In the genomic region with DNA sequence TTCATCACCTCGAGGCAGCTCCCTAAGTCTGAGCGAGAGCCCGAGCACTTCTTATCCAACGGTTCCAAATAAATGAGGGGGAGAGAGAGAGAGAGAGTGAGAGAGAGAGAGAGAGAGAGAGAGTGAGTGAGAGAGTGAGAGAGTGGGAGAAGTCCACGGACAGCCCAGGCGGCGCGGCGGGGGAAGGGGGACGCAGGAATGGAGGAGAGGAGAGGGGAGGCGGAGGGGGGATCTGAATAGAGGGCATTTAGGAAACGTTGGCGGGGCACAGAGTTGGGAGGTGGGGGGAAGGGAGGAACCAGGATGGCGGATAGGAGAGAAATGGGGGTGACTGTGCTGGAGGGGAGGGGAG, we compare ENCODE assay signal across 8 cellular contexts. TPM values are rescaled to one million over a fixed set of nuclear protein-coding genes. Genes with fewer than 3 reads are reported as not detected.
DNase-seq lines count a peak whose midpoint lies in the region; ATAC-seq and TF ChIP-seq lines count a peak whose summit lies in the region.

No MANE protein-coding gene starts in this region.

- ATAC-seq in activated naive CD4-positive, alpha-beta T cell treated with anti-CD3 and anti-CD28 coated beads, Interleukin-2, amount 50 U/mL, for 72 hours, result no peak
- ATAC-seq in T-cell (replicated peaks in 1 of 4) (no peak), GM18858 (IDR thresholded peaks at IDR 0.05; ENCODE audit: unreplicated experiment) (no peak), GM21576 (IDR thresholded peaks at IDR 0.05; ENCODE audit: unreplicated experiment) (no peak), GM19395 (IDR thresholded peaks at IDR 0.05; ENCODE audit: unreplicated experiment) (no peak)

- CTCF ChIA-PET in activated naive CD4-positive, alpha-beta T cell treated with anti-CD3 and anti-CD28 coated beads for 36 hours (lab: Charles Lee), result interaction anchor here (0.6 to 1.5 kb wide), 8 partner anchors 9 to 1101 kb away, joined by 3 to 5 read pairs (median 4); no protein-coding TSS in a partner anchor
- CTCF ChIA-PET in T-cell (lab: Charles Lee), result interaction anchor here (0.7 to 1.7 kb wide), 2 partner anchors 667 to 1098 kb away, joined by 5 to 8 read pairs; no protein-coding TSS in a partner anchor

- no peaks in the 10 kb centered on the region for H3K27me3 ChIP-seq in prostate gland (replicated peaks; ENCODE audit: insufficient read depth)

- POLR2A ChIA-PET in T-cell (lab: Charles Lee), result interaction anchor here in 1 of 2 donors (0.5 kb wide), 1 partner anchor 1810 kb away, joined by 4 read pairs; no protein-coding TSS in a partner anchor

- H3K27me3 Mint-ChIP-seq in activated naive CD4-positive, alpha-beta T cell treated with anti-CD3 and anti-CD28 coated beads for 36 hours (ENCODE audit: low read depth), result peaks cover 42% of the 10 kb centered on the region
- H3K27me3 Mint-ChIP-seq in T-cell (peaks cover 23 to 42% of the 10 kb centered on the region in 2 donors), glutamatergic neuron (ENCODE audit: unreplicated experiment) (peaks cover 36% of the 10 kb centered on the region)

- no peak overlapping the region for H3K27ac Mint-ChIP-seq in activated naive CD4-positive, alpha-beta T cell treated with anti-CD3 and anti-CD28 coated beads for 36 hours
- H3K27ac Mint-ChIP-seq in activated naive CD4-positive, alpha-beta T cell treated with anti-CD3 and anti-CD28 coated beads, Interleukin-2, amount 50 U/mL, for 72 hours, result no peak overlapping the region
- H3K27ac Mint-ChIP-seq in T-cell (no peak overlapping the region), glutamatergic neuron (ENCODE audit: unreplicated experiment) (peak overlapping the region; percentile 95)

- 1% methylated on average over 14 of the region's 14 CpGs for WGBS in prostate gland

- H3K9me3 ChIP-seq in prostate gland, result no peaks in the 10 kb centered on the region

- H3K4me1 Mint-ChIP-seq in activated naive CD4-positive, alpha-beta T cell treated with anti-CD3 and anti-CD28 coated beads for 36 hours (ENCODE audit: low read depth), result peaks cover 14% of the 10 kb centered on the region
- H3K4me1 Mint-ChIP-seq in T-cell, result peaks cover 13 to 18% (median 14%) of the 10 kb centered on the region in 3 donors
- H3K4me1 Mint-ChIP-seq in glutamatergic neuron (ENCODE audit: low read depth, unreplicated experiment), result peaks cover 12% of the 10 kb centered on the region

- TF ChIP-seq CTCF in glutamatergic neuron (IDR thresholded peaks at IDR 0.05; ENCODE audit: partially characterized antibody, unreplicated experiment), result no peak
- TF ChIP-seq CTCF in prostate gland (IDR thresholded peaks at IDR 0.05), result peak in 1 of 4 experiments; percentile 22

- H3K27ac ChIP-seq in prostate gland, result peak overlapping the region; percentile 46 to 89

- no peaks in the 10 kb centered on the region for H3K36me3 ChIP-seq in prostate gland

- no peak for TF ChIP-seq POLR2A in prostate gland (IDR thresholded peaks at IDR 0.05)

- intact Hi-C loops in activated naive CD4-positive, alpha-beta T cell treated with anti-CD3 and anti-CD28 coated beads for 36 hours (cut with micrococcal nuclease), result loop anchor here (1.0 to 2.0 kb wide), 4 partner anchors 1065 to 1481 kb away; no protein-coding TSS in a partner anchor
- intact Hi-C loops in prostate gland (cut with DNase I), result loop anchor here (2.0 kb wide), 1 partner anchor 1090 kb away; no protein-coding TSS in a partner anchor

- H3K9me3 Mint-ChIP-seq in activated naive CD4-positive, alpha-beta T cell treated with anti-CD3 and anti-CD28 coated beads for 36 hours, result no peaks in the 10 kb centered on the region
- no peaks in the 10 kb centered on the region for H3K9me3 Mint-ChIP-seq in activated naive CD4-positive, alpha-beta T cell treated with anti-CD3 and anti-CD28 coated beads, Interleukin-2, amount 50 U/mL, for 72 hours
- H3K9me3 Mint-ChIP-seq in T-cell, result no peaks in the 10 kb centered on the region
- H3K9me3 Mint-ChIP-seq in glutamatergic neuron (ENCODE audit: unreplicated experiment), result peaks cover 38% of the 10 kb centered on the region

- DNase-seq in activated naive CD4-positive, alpha-beta T cell treated with anti-CD3 and anti-CD28 coated beads for 36 hours, result no peak
- no peak for DNase-seq in activated naive CD4-positive, alpha-beta T cell treated with anti-CD3 and anti-CD28 coated beads, Interleukin-2, amount 50 U/mL, for 72 hours (ENCODE audit: low spot score in 2 of 2)
- no peak for DNase-seq in T-cell
- peak; percentile 85 for DNase-seq in glutamatergic neuron
- peak; percentile 36 for DNase-seq in prostate gland (ENCODE audit: low spot score)

- H3K36me3 Mint-ChIP-seq in activated naive CD4-positive, alpha-beta T cell treated with anti-CD3 and anti-CD28 coated beads for 36 hours (ENCODE audit: low read depth), result peaks cover 2% of the 10 kb centered on the region
- peaks cover 0 to 16% of the 10 kb centered on the region in 2 donors for H3K36me3 Mint-ChIP-seq in activated naive CD4-positive, alpha-beta T cell treated with anti-CD3 and anti-CD28 coated beads, Interleukin-2, amount 50 U/mL, for 72 hours
- no peaks in the 10 kb centered on the region for H3K36me3 Mint-ChIP-seq in T-cell
- H3K36me3 Mint-ChIP-seq in glutamatergic neuron (ENCODE audit: unreplicated experiment), result peaks cover 10% of the 10 kb centered on the region

- no peaks in the 10 kb centered on the region for H3K4me1 ChIP-seq in prostate gland (replicated peaks)

- peak overlapping the region; percentile 63 to 93 for H3K4me3 ChIP-seq in prostate gland

- peak overlapping the region; percentile 47 for H3K4me3 Mint-ChIP-seq in activated naive CD4-positive, alpha-beta T cell treated with anti-CD3 and anti-CD28 coated beads for 36 hours
- H3K4me3 Mint-ChIP-seq in T-cell (peak overlapping the region; percentile 28 to 79 (median 62)), glutamatergic neuron (ENCODE audit: unreplicated experiment) (peak overlapping the region; percentile 98)

RNA-seq across cellular contexts. Expression of a gene that starts 0.5 kb away (rescaled TPM):
- total RNA-seq in activated naive CD4-positive, alpha-beta T cell treated with anti-CD3 and anti-CD28 coated beads for 36 hours, result under 1 TPM; 0.62 to 0.94 TPM
- under 1 TPM; 0.16 to 0.76 TPM for total RNA-seq in activated naive CD4-positive, alpha-beta T cell treated with anti-CD3 and anti-CD28 coated beads, Interleukin-2, amount 50 U/mL, for 72 hours
- total RNA-seq in T-cell (1 to 10 TPM in 3 of 5 donors, under 1 TPM in 2; 0.47 to 4.6 (median 2.2) TPM), glutamatergic neuron (ENCODE audit: unreplicated experiment) (832 TPM), prostate gland (100 to 1,000 TPM; 142 to 346 TPM)

Comparison
In these comparisons a context has a peak if more than half of its experiments do, and no peak if none do; other contexts are left out.
1. DNase-seq: peak in glutamatergic neuron (single experiment) and prostate gland (single experiment); none in activated naive CD4-positive, alpha-beta T cell treated with anti-CD3 and anti-CD28 coated beads for 36 hours (single experiment), activated naive CD4-positive, alpha-beta T cell treated with anti-CD3 and anti-CD28 coated beads, Interleukin-2, amount 50 U/mL, for 72 hours (0 of 2) and T-cell (0 of 34).
2. H3K4me3 Mint-ChIP-seq: peak in every context shown above with its lines; median percentile 98 in glutamatergic neuron; 62 in T-cell; 47 in activated naive CD4-positive, alpha-beta T cell treated with anti-CD3 and anti-CD28 coated beads for 36 hours.
3. RNA of a gene that starts 0.5 kb away (total RNA-seq): 832 TPM in glutamatergic neuron (single experiment) and 142 to 346 TPM in prostate gland; 0.47 to 4.6 TPM in T-cell, 0.62 to 0.94 TPM in activated naive CD4-positive, alpha-beta T cell treated with anti-CD3 and anti-CD28 coated beads for 36 hours and 0.16 to 0.76 TPM in activated naive CD4-positive, alpha-beta T cell treated with anti-CD3 and anti-CD28 coated beads, Interleukin-2, amount 50 U/mL, for 72 hours; every median in the first group is over 10 times any median in the second.